18 cellular contexts compared by ENCODE assay signal in the genomic region with DNA sequence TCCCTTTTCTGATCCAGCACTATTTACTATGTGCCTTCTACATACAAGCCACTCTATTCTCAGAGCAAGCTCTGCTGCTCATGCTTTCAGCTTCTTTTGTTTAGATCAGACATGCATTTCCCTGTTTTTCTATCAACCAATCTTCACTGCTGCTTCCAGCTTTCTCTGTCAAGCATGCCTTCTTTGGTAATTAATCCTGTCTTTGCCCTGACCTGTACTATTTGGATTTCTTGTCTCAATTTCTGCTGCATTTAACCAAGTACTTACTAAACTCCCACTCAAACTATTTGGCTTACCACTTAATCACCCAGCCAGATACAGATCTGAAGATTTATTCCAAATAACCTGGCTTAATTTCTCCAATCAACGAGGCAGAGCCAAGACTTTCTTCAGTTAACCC.
DNase-seq lines count a peak whose midpoint lies in the region; ATAC-seq and TF ChIP-seq lines count a peak whose summit lies in the region.
"Had no signal": no experiment of that assay in that cellular context is flagged by ENCODE, and none has a peak within 500 bp of the region (broad histone marks: within the 10 kb centered on the region; RNA-seq: fewer than 3 reads in every experiment).

No MANE protein-coding gene starts in this region.

- H3K4me3 Mint-ChIP-seq in stimulated activated effector memory CD8-positive, alpha-beta T cell treated with anti-CD3 and anti-CD28 coated beads, Interleukin-12 subunit alpha, Interleukin-12 subunit beta, amount 100 ng/mL, for 72 hours = no peak overlapping the region
- no peak overlapping the region for H3K4me3 Mint-ChIP-seq in T-helper 2 cell treated with Interferon-gamma antibody and Interleukin-4, amounts not matched to agents 5 μg/mL and 100 μg/mL, for 36 hours
- H3K4me3 Mint-ChIP-seq: activated naive CD8-positive, alpha-beta T cell treated with anti-CD3 and anti-CD28 coated beads for 36 hours had no signal

- no peaks in the 10 kb centered on the region for H3K9me3 ChIP-seq in HUES48 (ENCODE audit: control insufficient read depth, insufficient read depth, low read length)
- H3K9me3 ChIP-seq in iPS-20b (ENCODE audit: insufficient read depth, low read depth, low read length) = no peaks in the 10 kb centered on the region
- H3K9me3 ChIP-seq: Peyer's patch had no signal

- DNase-seq in astrocyte of the spinal cord (ENCODE audit: low read depth, low spot score) = peak; percentile 19
- no peak for DNase-seq in stimulated activated effector memory CD8-positive, alpha-beta T cell treated with anti-CD3 and anti-CD28 coated beads, Interleukin-12 subunit alpha, Interleukin-12 subunit beta, amount 100 ng/mL, for 72 hours (ENCODE audit: low spot score in 2 of 2)
- DNase-seq in stimulated activated CD4-positive, alpha-beta T cell treated with anti-CD3 and anti-CD28 coated beads, Interleukin-2, amount 100 ng/mL, for 24 hours = no peak
- no peak for DNase-seq in T-helper 2 cell treated with Interferon-gamma antibody and Interleukin-4, amounts not matched to agents 5 μg/mL and 100 μg/mL, for 36 hours (ENCODE audit: low spot score)
- no peak for DNase-seq in HCEC 1CT
- DNase-seq: activated CD4-positive, alpha-beta T cell treated with anti-CD3 and anti-CD28 coated beads for 4 hours; activated naive CD8-positive, alpha-beta T cell treated with anti-CD3 and anti-CD28 coated beads for 36 hours; activated T-cell treated with anti-CD3 and anti-CD28 coated beads, Interleukin-2, amount 50 U/mL, for 1 hour; DND-41; NCI-H187; NCI-H524 treated with DMSO at 0.1 percent for 48 hours; Peyer's patch; stimulated activated CD4-positive, alpha-beta T cell treated with anti-CD3 and anti-CD28 coated beads, Interleukin-12 subunit alpha, Interleukin-12 subunit beta, amount 100 ng/mL, for 4 hours; T-helper 2 cell had no signal

- no peak overlapping the region for H3K4me3 ChIP-seq in HUES48 (ENCODE audit: low read depth, low read length)
- H3K4me3 ChIP-seq in astrocyte of the spinal cord (ENCODE audit: low read depth, low read length) = no peak overlapping the region
- H3K4me3 ChIP-seq in iPS-20b (ENCODE audit: low read length) = no peak overlapping the region
- H3K4me3 ChIP-seq: Peyer's patch had no signal

- in situ Hi-C loops in astrocyte of the spinal cord (cut with HindIII; ENCODE audit: low sequenced_read_pairs) = no loop called here

- no peak overlapping the region for H3K27ac Mint-ChIP-seq in stimulated activated effector memory CD8-positive, alpha-beta T cell treated with anti-CD3 and anti-CD28 coated beads, Interleukin-12 subunit alpha, Interleukin-12 subunit beta, amount 100 ng/mL, for 72 hours
- H3K27ac Mint-ChIP-seq in T-helper 2 cell treated with Interferon-gamma antibody and Interleukin-4, amounts not matched to agents 5 μg/mL and 100 μg/mL, for 36 hours = no peak overlapping the region
- H3K27ac Mint-ChIP-seq: activated naive CD8-positive, alpha-beta T cell treated with anti-CD3 and anti-CD28 coated beads for 36 hours had no signal

- H3K4me1 ChIP-seq in HUES48 (ENCODE audit: control insufficient read depth, insufficient read depth, low read length) (peaks cover 9% of the 10 kb centered on the region), iPS-20b (ENCODE audit: insufficient read depth, low read length) (peaks cover 10% of the 10 kb centered on the region)

- no peaks in the 10 kb centered on the region for H3K27me3 ChIP-seq in HUES48 (ENCODE audit: control insufficient read depth, insufficient read depth, low read length)
- no peaks in the 10 kb centered on the region for H3K27me3 ChIP-seq in iPS-20b (ENCODE audit: insufficient read depth, low read length)
- H3K27me3 ChIP-seq: Peyer's patch had no signal

- H3K36me3 ChIP-seq in HUES48 (ENCODE audit: control insufficient read depth, insufficient read depth, low read length) (no peaks in the 10 kb centered on the region), iPS-20b (ENCODE audit: insufficient read depth, low read depth, low read length) (no peaks in the 10 kb centered on the region)
- H3K36me3 ChIP-seq: Peyer's patch had no signal

- no peaks in the 10 kb centered on the region for H3K4me1 Mint-ChIP-seq in stimulated activated effector memory CD8-positive, alpha-beta T cell treated with anti-CD3 and anti-CD28 coated beads, Interleukin-12 subunit alpha, Interleukin-12 subunit beta, amount 100 ng/mL, for 72 hours
- H3K4me1 Mint-ChIP-seq in T-helper 2 cell treated with Interferon-gamma antibody and Interleukin-4, amounts not matched to agents 5 μg/mL and 100 μg/mL, for 36 hours (ENCODE audit: low read depth) = no peaks in the 10 kb centered on the region
- H3K4me1 Mint-ChIP-seq: activated naive CD8-positive, alpha-beta T cell treated with anti-CD3 and anti-CD28 coated beads for 36 hours had no signal

- ATAC-seq in stimulated activated effector memory CD8-positive, alpha-beta T cell treated with anti-CD3 and anti-CD28 coated beads, Interleukin-12 subunit alpha, Interleukin-12 subunit beta, amount 100 ng/mL, for 72 hours = peak; percentile 16
- no peak for ATAC-seq in GM18868 (IDR thresholded peaks at IDR 0.05; ENCODE audit: unreplicated experiment)

- peak overlapping the region; percentile 36 for H3K27ac ChIP-seq in HUES48 (ENCODE audit: low read depth, low read length)
- H3K27ac ChIP-seq in iPS-20b (ENCODE audit: low read length) = peak overlapping the region; percentile 51
- H3K27ac ChIP-seq: C4-2B had no signal

- H3K9ac ChIP-seq in HUES48 (ENCODE audit: low read depth, low read length) = no peak overlapping the region
- peak overlapping the region; percentile 28; the same call in 1 of the 2 replicates for H3K9ac ChIP-seq in iPS-20b (ENCODE audit: low read depth, low read length)

- no peaks in the 10 kb centered on the region for H3K36me3 Mint-ChIP-seq in stimulated activated effector memory CD8-positive, alpha-beta T cell treated with anti-CD3 and anti-CD28 coated beads, Interleukin-12 subunit alpha, Interleukin-12 subunit beta, amount 100 ng/mL, for 72 hours
- H3K36me3 Mint-ChIP-seq in T-helper 2 cell treated with Interferon-gamma antibody and Interleukin-4, amounts not matched to agents 5 μg/mL and 100 μg/mL, for 36 hours (ENCODE audit: low read depth) = no peaks in the 10 kb centered on the region
- H3K36me3 Mint-ChIP-seq: activated naive CD8-positive, alpha-beta T cell treated with anti-CD3 and anti-CD28 coated beads for 36 hours had no signal

- TF ChIP-seq CTCF in astrocyte of the spinal cord (IDR thresholded peaks at IDR 0.05; ENCODE audit: low read depth, low read length) = no peak

- no peaks in the 10 kb centered on the region for H3K9me3 Mint-ChIP-seq in stimulated activated effector memory CD8-positive, alpha-beta T cell treated with anti-CD3 and anti-CD28 coated beads, Interleukin-12 subunit alpha, Interleukin-12 subunit beta, amount 100 ng/mL, for 72 hours
- H3K9me3 Mint-ChIP-seq in T-helper 2 cell treated with Interferon-gamma antibody and Interleukin-4, amounts not matched to agents 5 μg/mL and 100 μg/mL, for 36 hours = no peaks in the 10 kb centered on the region
- H3K9me3 Mint-ChIP-seq: activated naive CD8-positive, alpha-beta T cell treated with anti-CD3 and anti-CD28 coated beads for 36 hours had no signal

- peaks cover 18% of the 10 kb centered on the region for H3K27me3 Mint-ChIP-seq in T-helper 2 cell treated with Interferon-gamma antibody and Interleukin-4, amounts not matched to agents 5 μg/mL and 100 μg/mL, for 36 hours (ENCODE audit: low read depth)
